Comparison of ENCODE assay signal across 17 cellular contexts in genomic region chr17:75535871-75536270, GRCh38. TPM values are rescaled to one million over a fixed set of nuclear protein-coding genes. Genes with fewer than 3 reads are reported as not detected.
DNase-seq lines count a peak whose midpoint lies in the region; ATAC-seq and TF ChIP-seq lines count a peak whose summit lies in the region.
"Had no signal": no experiment of that assay in that cellular context is flagged by ENCODE, and none has a peak within 500 bp of the region (broad histone marks: within the 10 kb centered on the region; RNA-seq: fewer than 3 reads in every experiment).

No MANE protein-coding gene starts in this region.

- H3K4ac ChIP-seq in neuronal stem cell (ENCODE audit: low read length): no peak overlapping the region

- POLR2A ChIA-PET in activated CD4-positive, alpha-beta T cell treated with anti-CD3 and anti-CD28 coated beads for 36 hours (lab: Charles Lee): interaction anchor here (0.6 kb wide), 2 partner anchors 114 to 251 kb away, joined by 5 to 6 read pairs; no protein-coding TSS in a partner anchor

- no peak overlapping the region for H2AFZ ChIP-seq in neuronal stem cell (ENCODE audit: low read length)

- no peak for ATAC-seq in activated CD4-positive, alpha-beta T cell treated with anti-CD3 and anti-CD28 coated beads for 36 hours
- ATAC-seq in stimulated activated effector memory CD8-positive, alpha-beta T cell treated with anti-CD3 and anti-CD28 coated beads, Interleukin-12 subunit alpha, Interleukin-12 subunit beta, amount 100 ng/mL, for 72 hours: no peak
- ATAC-seq: HCT116 had no signal

- H4K91ac ChIP-seq in neuronal stem cell (ENCODE audit: low read depth, low read length, poor library complexity): no peak overlapping the region

- H3K18ac ChIP-seq in neuronal stem cell (ENCODE audit: low read length): no peak overlapping the region

- H3K36me3 Mint-ChIP-seq in activated CD4-positive, alpha-beta T cell treated with anti-CD3 and anti-CD28 coated beads for 36 hours (ENCODE audit: low read depth): peaks cover 4% of the 10 kb centered on the region
- peaks cover 36% of the 10 kb centered on the region for H3K36me3 Mint-ChIP-seq in stimulated activated effector memory CD8-positive, alpha-beta T cell treated with anti-CD3 and anti-CD28 coated beads, Interleukin-12 subunit alpha, Interleukin-12 subunit beta, amount 100 ng/mL, for 72 hours

- H3K27me3 ChIP-seq in WERI-Rb-1 (ENCODE audit: insufficient read depth, low read depth, severe bottlenecking) (no peaks in the 10 kb centered on the region), duodenal mucosa (ENCODE audit: control insufficient read depth in 1 of 2, insufficient read depth in 2 of 2, low read length in 2 of 2) (no peaks in the 10 kb centered on the region), neuronal stem cell (ENCODE audit: control insufficient read depth in 3 of 3, insufficient read depth in 3 of 3, low read depth in 1 of 3, low read length in 3 of 3) (peaks cover 0 to 8% (median 0%) of the 10 kb centered on the region in 3 experiments)
- H3K27me3 ChIP-seq: ovary, suprapubic skin had no signal

- H3K27me3 Mint-ChIP-seq in activated CD4-positive, alpha-beta T cell treated with anti-CD3 and anti-CD28 coated beads for 36 hours: no peaks in the 10 kb centered on the region

- no peak overlapping the region for H3K4me2 ChIP-seq in neuronal stem cell (ENCODE audit: insufficient read depth, low read length, poor library complexity, severe bottlenecking)

- H2BK15ac ChIP-seq in neuronal stem cell (ENCODE audit: low read length): no peak overlapping the region

- H3K4me3 ChIP-seq in WERI-Rb-1 (ENCODE audit: low read depth, low read length): no peak overlapping the region
- H3K4me3 ChIP-seq in duodenal mucosa (ENCODE audit: low read depth in 1 of 2, low read length in 2 of 2): no peak overlapping the region
- H3K4me3 ChIP-seq in neuronal stem cell (ENCODE audit: low read length in 2 of 2): no peak overlapping the region
- H3K4me3 ChIP-seq: left ventricle myocardium inferior, ovary, suprapubic skin had no signal

- no CpG with 5 or more reads among the region's 8 CpGs for WGBS in neuronal stem cell (ENCODE audit: extremely low coverage in 2 of 2, insufficient read length in 2 of 2, insufficient replicate concordance in 1 of 2), 2 donors

- H2AK5ac ChIP-seq in neuronal stem cell (ENCODE audit: low read depth, low read length): no peak overlapping the region

- intact Hi-C loops in activated CD4-positive, alpha-beta T cell treated with anti-CD3 and anti-CD28 coated beads for 36 hours (cut with DNase I, micrococcal nuclease): no loop called here

- H3K9ac ChIP-seq in duodenal mucosa (ENCODE audit: low read depth in 1 of 2, low read length in 2 of 2) (peak overlapping the region; percentile 33 to 42), neuronal stem cell (ENCODE audit: low read depth, low read length, poor library complexity) (no peak overlapping the region)

- H3K9me3 ChIP-seq in WERI-Rb-1 (ENCODE audit: severe bottlenecking): no peaks in the 10 kb centered on the region
- H3K9me3 ChIP-seq in duodenal mucosa (ENCODE audit: control insufficient read depth in 1 of 2, low read length in 2 of 2): no peaks in the 10 kb centered on the region
- H3K9me3 ChIP-seq in neuronal stem cell (replicated peaks in 1 of 2; ENCODE audit: control insufficient read depth in 2 of 2, insufficient read depth in 1 of 2, low read depth in 1 of 2, low read length in 2 of 2): no peaks in the 10 kb centered on the region
- H3K9me3 ChIP-seq: left ventricle myocardium inferior, ovary, suprapubic skin had no signal

- H3K36me3 ChIP-seq in WERI-Rb-1 (peaks cover 80% of the 10 kb centered on the region), duodenal mucosa (ENCODE audit: control insufficient read depth in 1 of 2, insufficient read depth in 2 of 2, low read length in 2 of 2) (peaks cover 0 to 14% of the 10 kb centered on the region in 2 donors), neuronal stem cell (replicated peaks in 1 of 2; ENCODE audit: control insufficient read depth in 2 of 2, insufficient read depth in 2 of 2, low read length in 2 of 2) (no peaks in the 10 kb centered on the region)
- H3K36me3 ChIP-seq: left ventricle myocardium inferior, ovary had no signal

- CTCF ChIA-PET in activated CD4-positive, alpha-beta T cell treated with anti-CD3 and anti-CD28 coated beads for 36 hours (lab: Charles Lee): interaction anchor here (0.8 to 2.3 kb wide), 4 partner anchors 11 to 80 kb away, joined by 3 to 13 read pairs (median 4); partner anchors contain the start of gene TSEN54

- no peak overlapping the region for H2BK120ac ChIP-seq in neuronal stem cell (ENCODE audit: low read depth, low read length)

- no peak for TF ChIP-seq CTCF in WERI-Rb-1 (IDR thresholded peaks at IDR 0.05; ENCODE audit: low read depth, low read length)

- no peak overlapping the region for H2BK12ac ChIP-seq in neuronal stem cell (ENCODE audit: low read length)

- no peak overlapping the region for H3K4me3 Mint-ChIP-seq in activated CD4-positive, alpha-beta T cell treated with anti-CD3 and anti-CD28 coated beads for 36 hours
- H3K4me3 Mint-ChIP-seq in stimulated activated effector memory CD8-positive, alpha-beta T cell treated with anti-CD3 and anti-CD28 coated beads, Interleukin-12 subunit alpha, Interleukin-12 subunit beta, amount 100 ng/mL, for 72 hours: peak overlapping the region; percentile 69

- H3K4me1 ChIP-seq in duodenal mucosa (ENCODE audit: control insufficient read depth in 1 of 2, insufficient read depth in 2 of 2, low read length in 2 of 2): peaks cover 55 to 56% of the 10 kb centered on the region in 2 donors
- peaks cover 0 to 14% of the 10 kb centered on the region in 2 donors for H3K4me1 ChIP-seq in neuronal stem cell (ENCODE audit: control insufficient read depth in 2 of 2, insufficient read depth in 1 of 2, low read depth in 1 of 2, low read length in 2 of 2)
- H3K4me1 ChIP-seq: left ventricle myocardium inferior had no signal

- H3K27ac ChIP-seq in WERI-Rb-1 (peak overlapping the region; percentile 69), duodenal mucosa (ENCODE audit: low read depth, low read length) (peak overlapping the region; percentile 51), neuronal stem cell (replicated peaks; ENCODE audit: low read length) (no peak overlapping the region)
- H3K27ac ChIP-seq: left ventricle myocardium inferior, ovary, suprapubic skin had no signal

- H3K9me3 Mint-ChIP-seq in activated CD4-positive, alpha-beta T cell treated with anti-CD3 and anti-CD28 coated beads for 36 hours (ENCODE audit: low read depth): no peaks in the 10 kb centered on the region
- H3K9me3 Mint-ChIP-seq in stimulated activated effector memory CD8-positive, alpha-beta T cell treated with anti-CD3 and anti-CD28 coated beads, Interleukin-12 subunit alpha, Interleukin-12 subunit beta, amount 100 ng/mL, for 72 hours: no peaks in the 10 kb centered on the region
- H3K9me3 Mint-ChIP-seq: T-helper 1 cell treated with Interleukin-12 subunit alpha and Interleukin-12 subunit beta and Interleukin-4 antibody, amounts not matched to agents 30 μg/mL and 1 μg/mL, for 36 hours had no signal

- peak overlapping the region; percentile 88 for H3K27ac Mint-ChIP-seq in activated CD4-positive, alpha-beta T cell treated with anti-CD3 and anti-CD28 coated beads for 36 hours
- H3K27ac Mint-ChIP-seq in stimulated activated effector memory CD8-positive, alpha-beta T cell treated with anti-CD3 and anti-CD28 coated beads, Interleukin-12 subunit alpha, Interleukin-12 subunit beta, amount 100 ng/mL, for 72 hours: peak overlapping the region; percentile 93

- no peak overlapping the region for H3K14ac ChIP-seq in neuronal stem cell (ENCODE audit: low read length)

- H4K8ac ChIP-seq in neuronal stem cell (ENCODE audit: low read depth, low read length): no peak overlapping the region

- H3K4me1 Mint-ChIP-seq in activated CD4-positive, alpha-beta T cell treated with anti-CD3 and anti-CD28 coated beads for 36 hours: peaks cover 18% of the 10 kb centered on the region
- peaks cover 42% of the 10 kb centered on the region for H3K4me1 Mint-ChIP-seq in stimulated activated effector memory CD8-positive, alpha-beta T cell treated with anti-CD3 and anti-CD28 coated beads, Interleukin-12 subunit alpha, Interleukin-12 subunit beta, amount 100 ng/mL, for 72 hours

- no peak overlapping the region for H3K23ac ChIP-seq in neuronal stem cell (ENCODE audit: low read depth, low read length, poor library complexity)

- no peak for DNase-seq in activated CD4-positive, alpha-beta T cell treated with anti-CD3 and anti-CD28 coated beads for 36 hours
- DNase-seq in activated CD4-positive, alpha-beta T cell treated with anti-CD3 and anti-CD28 coated beads for 1 hour: no peak
- peak; percentile 10 for DNase-seq in WERI-Rb-1
- no peak for DNase-seq in stimulated activated effector memory CD8-positive, alpha-beta T cell treated with anti-CD3 and anti-CD28 coated beads, Interleukin-12 subunit alpha, Interleukin-12 subunit beta, amount 100 ng/mL, for 72 hours (ENCODE audit: low spot score in 2 of 2)
- DNase-seq in neuronal stem cell (ENCODE audit: low spot score): no peak
- DNase-seq in effector CD4-positive, alpha-beta T cell: no peak
- no peak for DNase-seq in activated CD8-positive, alpha-beta memory T cell treated with anti-CD3 and anti-CD28 coated beads for 24 hours
- DNase-seq: activated T-cell treated with anti-CD3 and anti-CD28 coated beads for 4 hours, left ventricle myocardium inferior, NCI-H1048, NCI-H2081, ovary, SHP77 had no signal

- H3K79me1 ChIP-seq in neuronal stem cell (ENCODE audit: low read depth, low read length): peaks cover 2% of the 10 kb centered on the region

- no peak overlapping the region for H2BK5ac ChIP-seq in neuronal stem cell (ENCODE audit: low read length)

RNA-seq across cellular contexts. Expression of gene LLGL2, which starts 10.4 kb away (rescaled TPM):
- total RNA-seq in activated CD4-positive, alpha-beta T cell treated with anti-CD3 and anti-CD28 coated beads for 36 hours: 1 to 10 TPM; 7.1 to 9.6 TPM
- 25.2 TPM for polyA plus RNA-seq in neuronal stem cell (2013, experiment 1 of 2)
- 26.4 TPM for polyA plus RNA-seq in neuronal stem cell (2013, experiment 2 of 2)

RNA-seq across cellular contexts. Expression of gene TSEN54, which starts 19.5 kb away (rescaled TPM):
- 10 to 100 TPM; 29.2 to 35.1 TPM for total RNA-seq in activated CD4-positive, alpha-beta T cell treated with anti-CD3 and anti-CD28 coated beads for 36 hours
- 21.2 TPM for polyA plus RNA-seq in neuronal stem cell (2013, experiment 1 of 2)
- polyA plus RNA-seq in neuronal stem cell (2013, experiment 2 of 2): 24.0 TPM

RNA-seq across cellular contexts. Expression of gene CASKIN2, which starts 20.5 kb away (rescaled TPM):
- total RNA-seq in activated CD4-positive, alpha-beta T cell treated with anti-CD3 and anti-CD28 coated beads for 36 hours: 1 to 10 TPM; 2.9 to 3.0 TPM
- polyA plus RNA-seq in neuronal stem cell (2013, experiment 1 of 2): 7.5 TPM
- 7.9 TPM for polyA plus RNA-seq in neuronal stem cell (2013, experiment 2 of 2)

RNA-seq across cellular contexts. Expression of gene MYO15B, which starts 51.7 kb away (rescaled TPM):
- 10 to 100 TPM; 20.8 to 22.4 TPM for total RNA-seq in activated CD4-positive, alpha-beta T cell treated with anti-CD3 and anti-CD28 coated beads for 36 hours
- polyA plus RNA-seq in neuronal stem cell (2013, experiment 1 of 2): 8.5 TPM
- polyA plus RNA-seq in neuronal stem cell (2013, experiment 2 of 2): 8.9 TPM
